1 cellular context compared by ENCODE assay signal in the genomic region with DNA sequence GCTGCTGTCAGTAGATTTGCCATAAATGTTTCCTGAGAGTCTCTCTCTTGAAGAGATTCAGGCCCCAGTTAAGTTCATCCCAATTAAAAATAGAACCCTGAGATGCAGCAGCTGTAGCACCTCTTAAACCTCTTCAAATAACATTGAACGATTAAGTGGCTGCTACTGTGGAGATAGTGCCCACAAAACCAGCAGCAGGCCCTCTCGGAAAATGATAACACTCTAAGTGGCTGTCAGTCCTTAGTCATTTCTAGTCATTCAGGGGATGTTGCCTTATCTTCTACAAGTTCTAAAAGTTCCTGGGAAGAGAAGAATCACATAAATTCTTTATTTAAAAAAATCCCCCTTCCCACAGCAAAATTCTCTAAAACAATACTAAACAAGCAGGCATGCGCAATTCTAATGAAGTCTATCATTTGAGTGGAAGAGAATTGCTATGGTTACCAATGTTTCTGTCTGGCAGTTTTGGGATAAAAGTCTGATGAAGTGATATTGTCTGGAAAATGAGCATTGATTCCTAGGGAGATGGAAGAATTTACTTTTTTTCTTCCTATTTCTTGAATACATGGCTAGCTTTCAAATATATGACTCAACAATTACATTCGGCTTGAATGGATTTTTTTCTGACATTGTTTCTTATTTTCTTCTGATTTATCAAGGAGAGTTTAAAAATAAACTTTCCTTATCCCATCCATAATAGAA.
TF ChIP-seq lines count a peak whose summit lies in the region.

No MANE protein-coding gene starts in this region.

TF ChIP-seq in SK-N-SH, 30 proteins besides CTCF, POLR2A, EP300 and RAD21 (continued from another document):
- no peak for TF ChIP-seq REST (IDR thresholded peaks at IDR 0.05; ENCODE audit: low read depth, low read length)
- TF ChIP-seq ELF1 (IDR thresholded peaks at IDR 0.05), result no peak
- TF ChIP-seq FOSL2 (IDR thresholded peaks at IDR 0.05; ENCODE audit: borderline replicate concordance, low read depth), result no peak
- no peak for TF ChIP-seq MAX (IDR thresholded peaks at IDR 0.05; ENCODE audit: low read depth)
- no peak for TF ChIP-seq MXI1 (IDR thresholded peaks at IDR 0.05; ENCODE audit: low read depth, low read length)
- TF ChIP-seq GATA2 (CRISPR knock-in tag; IDR thresholded peaks at IDR 0.05), result no peak
- TF ChIP-seq NRF1 (IDR thresholded peaks at IDR 0.05; ENCODE audit: low read depth, low read length), result no peak
TF ChIP-seq in SK-N-SH: peak in this region for 0.
